17 cellular contexts compared by ENCODE assay signal in genomic region chr13:94400874-94401273, GRCh38.
DNase-seq lines count a peak whose midpoint lies in the region; ATAC-seq and TF ChIP-seq lines count a peak whose summit lies in the region.
"Had no signal": no experiment of that assay in that cellular context is flagged by ENCODE, and none has a peak within 500 bp of the region (broad histone marks: within the 10 kb centered on the region; RNA-seq: fewer than 3 reads in every experiment).

No MANE protein-coding gene starts in this region.

- in situ Hi-C loops in ACHN (cut with HindIII; ENCODE audit: low pct_ligation_motif_present, low pct_unique_long_range_greater_than_20kb, low sequenced_read_pairs), result no loop called here

- H3K27ac ChIP-seq in right lobe of liver (no peak overlapping the region), SJCRH30 (no peak overlapping the region)
- H3K27ac ChIP-seq: 22Rv1, A549, BLaER1 had no signal

- TF ChIP-seq POLR2A in right lobe of liver (IDR thresholded peaks at IDR 0.05), result no peak

- H3K4me1 ChIP-seq in right lobe of liver, result peaks cover 0 to 5% (median 0%) of the 10 kb centered on the region in 4 donors
- H3K4me1 ChIP-seq in SJCRH30, result no peaks in the 10 kb centered on the region
- H3K4me1 ChIP-seq: A549, HAP-1 had no signal

- ATAC-seq in right lobe of liver, result peak; percentile 94 to 98 (median 95)
- ATAC-seq: A549, GM12878 had no signal

- H3K27me3 ChIP-seq in right lobe of liver (no peaks in the 10 kb centered on the region), SJCRH30 (no peaks in the 10 kb centered on the region)
- H3K27me3 ChIP-seq: BLaER1 had no signal

- DNase-seq in DMS53 (lab: John Stamatoyannopoulos, UW) (peak; percentile 0), LNCaP clone FGC (ENCODE audit: low read depth) (peak; percentile 84), fibroblast of gingiva (ENCODE audit: low read depth) (peak; percentile 32), right lobe of liver (no peak), NCI-H1417 (lab: John Stamatoyannopoulos, UW) (no peak), ACHN (no peak), SJCRH30 (no peak)
- DNase-seq: CD4-positive, alpha-beta memory T cell; DMS153; DND-41; EL; KG1 had no signal

- intact Hi-C loops in right lobe of liver (cut with DNase I), result no loop called here

- 37% methylated on average over 4 of the region's 4 CpGs for WGBS in right lobe of liver (ENCODE audit: insufficient coverage, low coverage, low lambda C conversion rate, missing lambda C conversion rate)

- no peaks in the 10 kb centered on the region for H3K9me3 ChIP-seq in right lobe of liver
- H3K9me3 ChIP-seq in SJCRH30 (replicated peaks), result no peaks in the 10 kb centered on the region
- H3K9me3 ChIP-seq: A549, HAP-1 had no signal

- no peak overlapping the region for H3K4me3 ChIP-seq in LNCaP clone FGC (ENCODE audit: low read depth, low read length)
- no peak overlapping the region for H3K4me3 ChIP-seq in right lobe of liver
- no peak overlapping the region for H3K4me3 ChIP-seq in SJCRH30
- H3K4me3 ChIP-seq: A549, BLaER1, GM12878, HAP-1 had no signal

- H3K36me3 ChIP-seq in right lobe of liver, result no peaks in the 10 kb centered on the region
- H3K36me3 ChIP-seq in SJCRH30, result no peaks in the 10 kb centered on the region
- H3K36me3 ChIP-seq: BLaER1, HAP-1 had no signal

- TF ChIP-seq CTCF in LNCaP clone FGC (IDR thresholded peaks at IDR 0.05; ENCODE audit: control insufficient read depth, extremely low read depth, insufficient read depth) (no peak), right lobe of liver (IDR thresholded peaks at IDR 0.05) (no peak)

Comparison
In these comparisons a context has a peak if more than half of its experiments do, and no peak if none do; other contexts are left out.
1. DNase-seq: peak in DMS53 (single experiment), LNCaP clone FGC (single experiment) and fibroblast of gingiva (single experiment); none in right lobe of liver (0 of 3), NCI-H1417 (0 of 3), ACHN (single experiment) and SJCRH30 (0 of 2).